25 cellular contexts compared by ENCODE assay signal in genomic region chr10:35611750-35612149, GRCh38. TPM values are rescaled to one million over a fixed set of nuclear protein-coding genes. Genes with fewer than 3 reads are reported as not detected.
A peak's percentile ranks its signal among the peaks of the same experiment; 100 is the strongest.
DNase-seq lines count a peak whose midpoint lies in the region; ATAC-seq and TF ChIP-seq lines count a peak whose summit lies in the region.
"Had no signal": no experiment of that assay in that cellular context is flagged by ENCODE, and none has a peak within 500 bp of the region (broad histone marks: within the 10 kb centered on the region; RNA-seq: fewer than 3 reads in every experiment).

No MANE protein-coding gene starts in this region.

- no peaks in the 10 kb centered on the region for H3K27me3 ChIP-seq in WERI-Rb-1 (ENCODE audit: insufficient read depth, low read depth, severe bottlenecking)
- H3K27me3 ChIP-seq: thyroid gland had no signal

- ATAC-seq in HG02798 (IDR thresholded peaks at IDR 0.05; ENCODE audit: poor library complexity, unreplicated experiment): no peak
- no peak for ATAC-seq in HG02973 (IDR thresholded peaks at IDR 0.05; ENCODE audit: unreplicated experiment)
- no peak for ATAC-seq in GM21367 (IDR thresholded peaks at IDR 0.05; ENCODE audit: unreplicated experiment)
- ATAC-seq: stimulated activated naive CD8-positive, alpha-beta T cell treated with anti-CD3 and anti-CD28 coated beads, Interleukin-15, amount 100 ng/mL, for 72 hours had no signal

- peak; percentile 45 for DNase-seq in NCI-H82 (lab: John Stamatoyannopoulos, UW)
- DNase-seq in NCI-H82 treated with DMSO at 0.1 percent for 48 hours (lab: John Stamatoyannopoulos, UW; ENCODE audit: unreplicated experiment): no peak
- peak; percentile 25 for DNase-seq in HT1080 (ENCODE audit: low read depth)
- peak; percentile 38 for DNase-seq in WERI-Rb-1
- DNase-seq in iPS-NIHi7 (ENCODE audit: extremely low spot score): peak; percentile 39
- DNase-seq: ACHN; activated CD4-positive, alpha-beta memory T cell treated with anti-CD3 and anti-CD28 coated beads, Interleukin-2, amount 10 ng/mL, durations not matched to agents 7 days and 5 days; activated CD4-positive, CD25-positive, alpha-beta regulatory T cell; aorta; caudate nucleus; dermis blood vessel endothelial cell; DMS79 treated with DMSO at 0.1 percent for 48 hours; kidney glomerular epithelial cell; NCI-H1092 treated with DMSO at 0.1 percent for 48 hours; NCI-H2107; NCI-H510A; stimulated activated naive CD8-positive, alpha-beta T cell treated with anti-CD3 and anti-CD28 coated beads, Interleukin-15, amount 100 ng/mL, for 72 hours; thyroid gland had no signal

- H3K27ac ChIP-seq in WERI-Rb-1: peak overlapping the region; percentile 25; the same call in 1 of the 2 replicates
- H3K27ac ChIP-seq: prostate gland, thyroid gland had no signal

- no peaks in the 10 kb centered on the region for H3K9me3 ChIP-seq in WERI-Rb-1 (ENCODE audit: severe bottlenecking)
- H3K9me3 ChIP-seq: prostate gland, thyroid gland had no signal

- H3K4me3 ChIP-seq in WERI-Rb-1 (ENCODE audit: low read depth, low read length): no peak overlapping the region
- H3K4me3 ChIP-seq: lung, prostate gland, thyroid gland had no signal

- TF ChIP-seq CTCF in WERI-Rb-1 (IDR thresholded peaks at IDR 0.05; ENCODE audit: low read depth, low read length): peak; percentile 52

- no peaks in the 10 kb centered on the region for H3K36me3 ChIP-seq in WERI-Rb-1
- H3K36me3 ChIP-seq: prostate gland, thyroid gland had no signal

RNA-seq across cellular contexts. Expression of gene GJD4, which starts 6.6 kb away (rescaled TPM):
- total RNA-seq in HT1080 (2014; rRNA removed; shearing (Covaris generic)): not detected in 2 replicates
- not detected in 2 replicates for polyA plus RNA-seq in HT1080 (2015; cell fraction: cytosol; rRNA removed)
- 0.23 TPM in 1 of 2 replicates, not detected in the other for polyA plus RNA-seq in HT1080 (2015; cell fraction: nucleus; rRNA removed)
- total RNA-seq: activated CD4-positive, alpha-beta memory T cell treated with anti-CD3 and anti-CD28 coated beads, Interleukin-2, amount 10 ng/mL, durations not matched to agents 7 days and 5 days; activated T-helper 2 cell treated with anti-CD3 and anti-CD28 coated beads, Interferon-gamma antibody, Interleukin-2, Interleukin-4, amounts not matched to agents 10 μg/mL and 5 μg/mL and 100 μg/mL, durations not matched to agents 14 hours and 24 hours and 36 hours; aorta; dermis blood vessel endothelial cell; lung; thyroid gland had no signal
- polyA plus RNA-seq: aorta, BJ had no signal

RNA-seq across cellular contexts. Expression of gene FZD8, which starts 30.3 kb away (rescaled TPM):
- 48.3 and 55.9 TPM in 2 replicates for total RNA-seq in HT1080 (2014; rRNA removed; shearing (Covaris generic))
- polyA plus RNA-seq in HT1080 (2015; cell fraction: cytosol; rRNA removed): 13.9 and 15.4 TPM in 2 replicates
- polyA plus RNA-seq in HT1080 (2015; cell fraction: nucleus; rRNA removed): 20.5 and 24.3 TPM in 2 replicates
